ENCODE assay signal across 8 cellular contexts in the genomic region with DNA sequence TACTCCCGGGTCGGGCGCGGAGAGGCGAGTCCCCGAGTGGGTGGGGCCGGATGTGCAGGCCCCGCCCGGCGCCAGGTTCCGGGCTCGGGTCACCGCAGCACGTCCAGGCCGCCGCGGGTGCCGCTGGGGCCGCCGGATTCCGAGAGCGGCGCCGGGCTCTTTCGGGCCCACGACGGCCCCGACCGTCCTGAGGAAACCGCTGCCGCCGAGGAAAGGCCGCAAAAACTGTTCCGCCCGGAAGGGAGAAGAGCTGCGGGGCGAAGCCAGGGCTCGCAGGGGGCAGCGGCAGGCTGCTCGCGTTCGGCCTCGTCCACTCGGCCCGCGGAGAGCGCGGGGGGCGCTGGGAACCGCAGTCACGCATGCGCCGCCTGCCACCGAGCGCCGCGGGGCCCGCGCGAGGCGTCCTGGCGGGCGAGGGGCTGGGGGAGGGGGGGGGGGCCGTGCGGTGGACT. TPM values are rescaled to one million over a fixed set of nuclear protein-coding genes. Genes with fewer than 3 reads are reported as not detected.
DNase-seq lines count a peak whose midpoint lies in the region; ATAC-seq, FAIRE-seq and TF ChIP-seq lines count a peak whose summit lies in the region.

A gene (minus strand): TSS at position 342 of the 452 bp plus-strand sequence. CDS start 718 bp downstream, outside the sequence.

- no peaks in the 10 kb centered on the region for H3K9me3 Mint-ChIP-seq in CD4-positive, alpha-beta T cell

- H2AFZ ChIP-seq in endothelial cell of umbilical vein (ENCODE audit: low read depth, low read length): peak within 1 kb of the TSS; percentile 87

- CTCF ChIA-PET in CD4-positive, alpha-beta T cell (lab: Charles Lee): no interaction called here
- CTCF ChIA-PET in endothelial cell of umbilical vein (lab: Charles Lee): interaction anchor here (1.2 kb wide), 1 partner anchor 13 kb away, joined by 3 read pairs; no protein-coding TSS in a partner anchor

- ATAC-seq in CD4-positive, alpha-beta T cell (ENCODE audit: poor library complexity): peak; percentile 68
- ATAC-seq in GM19328 (IDR thresholded peaks at IDR 0.05; ENCODE audit: unreplicated experiment) (peak; percentile 82), HG03460 (IDR thresholded peaks at IDR 0.05; ENCODE audit: unreplicated experiment) (peak; percentile 82)

- peak within 1 kb of the TSS; percentile 87 for H3K4me2 ChIP-seq in endothelial cell of umbilical vein (ENCODE audit: insufficient read depth, low read length)

- H3K27ac Mint-ChIP-seq in CD4-positive, alpha-beta T cell: peak within 1 kb of the TSS; percentile 94

- peak within 1 kb of the TSS; percentile 96 for H3K4me3 Mint-ChIP-seq in CD4-positive, alpha-beta T cell

- H3K27me3 ChIP-seq in CD4-positive, alpha-beta T cell (ENCODE audit: control insufficient read depth, insufficient read depth, low read length): no peaks in the 10 kb centered on the region
- no peaks in the 10 kb centered on the region for H3K27me3 ChIP-seq in endothelial cell of umbilical vein (ENCODE audit: control insufficient read depth in 2 of 2, insufficient read depth in 2 of 2, low read length in 2 of 2)

- no peaks in the 10 kb centered on the region for H3K9me1 ChIP-seq in endothelial cell of umbilical vein (replicated peaks; ENCODE audit: control insufficient read depth, extremely low read depth, insufficient read depth, low read length)

- peak; percentile 77 for TF ChIP-seq POLR2A in endothelial cell of umbilical vein (IDR thresholded peaks at IDR 0.05; ENCODE audit: low read depth, low read length)

- H3K27ac ChIP-seq in CD4-positive, alpha-beta T cell (ENCODE audit: low read depth, low read length): peak within 1 kb of the TSS; percentile 80
- peak within 1 kb of the TSS; percentile 94 for H3K27ac ChIP-seq in endothelial cell of umbilical vein (ENCODE audit: insufficient read depth, low read depth, low read length)

- POLR2A ChIA-PET in CD4-positive, alpha-beta T cell (lab: Charles Lee): interaction anchor here (1.0 kb wide), 1 partner anchor 146 kb away, joined by 3 read pairs; a partner anchor contains a TSS
- POLR2A ChIA-PET in endothelial cell of umbilical vein (lab: Charles Lee): no interaction called here

- no peaks in the 10 kb centered on the region for H3K27me3 Mint-ChIP-seq in CD4-positive, alpha-beta T cell

- intact Hi-C loops in CD4-positive, alpha-beta T cell (cut with DNase I, micrococcal nuclease): loop anchor here in 1 of 2 experiments (2.0 to 10.0 kb wide), 5 partner anchors 143 to 715 kb away; a partner anchor contains a TSS
- intact Hi-C loops in endothelial cell of umbilical vein (cut with micrococcal nuclease): loop anchor here (5.0 kb wide), 1 partner anchor 720 kb away; a partner anchor contains a TSS

- DNase-seq in CD4-positive, alpha-beta T cell: peak; percentile 56 to 79 (median 74)
- DNase-seq in NOMO-1 treated with DMSO at 0.1 percent for 48 hours (lab: John Stamatoyannopoulos, UW; ENCODE audit: unreplicated experiment): peak; percentile 81
- peak; percentile 90 for DNase-seq in activated CD8-positive, alpha-beta memory T cell treated with anti-CD3 and anti-CD28 coated beads, Interleukin-2, amount 50 U/mL, for 48 hours
- DNase-seq in endothelial cell of umbilical vein (ENCODE audit: low read depth, low spot score): peak; percentile 81
- DNase-seq in middle frontal gyrus (ENCODE audit: extremely low spot score, low spot score): peak; percentile 76
- peak; percentile 55 to 70 for DNase-seq in stimulated activated CD8-positive, alpha-beta memory T cell treated with anti-CD3 and anti-CD28 coated beads, Interleukin-2, amount 100 ng/mL, for 1 hour (ENCODE audit: low read depth in 2 of 2)

- peaks cover 48% of the 10 kb centered on the region for H3K36me3 Mint-ChIP-seq in CD4-positive, alpha-beta T cell (ENCODE audit: low read depth)

- H3K4me1 Mint-ChIP-seq in CD4-positive, alpha-beta T cell (ENCODE audit: low read depth): peaks cover 68% of the 10 kb centered on the region

- no TSS peak for BruUV-seq in endothelial cell of umbilical vein (replicated peaks; lab: Mats Ljungman, UMichigan)

- peaks cover 35% of the 10 kb centered on the region for H3K79me2 ChIP-seq in endothelial cell of umbilical vein (ENCODE audit: control insufficient read depth, insufficient read depth, low read length)

- peaks cover 2% of the 10 kb centered on the region for H4K20me1 ChIP-seq in endothelial cell of umbilical vein (replicated peaks; ENCODE audit: control insufficient read depth, extremely low read depth, insufficient read depth, low read length)

- peak within 1 kb of the TSS; percentile 98 for H3K9ac ChIP-seq in endothelial cell of umbilical vein (replicated peaks; ENCODE audit: extremely low read depth, insufficient read depth, low read length)

- H3K4me1 ChIP-seq in endothelial cell of umbilical vein (ENCODE audit: control insufficient read depth, extremely low read depth, insufficient read depth, low read length): peaks cover 20% of the 10 kb centered on the region

- FAIRE-seq in endothelial cell of umbilical vein (lab: Jason Lieb, UNC): no peak

- H3K36me3 ChIP-seq in endothelial cell of umbilical vein (ENCODE audit: control insufficient read depth in 2 of 2, extremely low read depth in 1 of 2, insufficient read depth in 2 of 2, low read length in 2 of 2): peaks cover 0 to under 1% of the 10 kb centered on the region in 2 experiments

- TF ChIP-seq CTCF in CD4-positive, alpha-beta T cell (IDR thresholded peaks at IDR 0.05): no peak
- TF ChIP-seq CTCF in endothelial cell of umbilical vein (IDR thresholded peaks at IDR 0.05; ENCODE audit: extremely low read depth in 1 of 2, insufficient read depth in 1 of 2, low read depth in 1 of 2, low read length in 2 of 2): no peak

- H3K9me3 ChIP-seq in CD4-positive, alpha-beta T cell (ENCODE audit: control insufficient read depth, low read length): no peaks in the 10 kb centered on the region
- H3K9me3 ChIP-seq in endothelial cell of umbilical vein (replicated peaks; ENCODE audit: control insufficient read depth, insufficient read depth, low read length): no peaks in the 10 kb centered on the region

- peak within 1 kb of the TSS; percentile 64 to 91 (median 86) for H3K4me3 ChIP-seq in endothelial cell of umbilical vein (replicated peaks in 1 of 3; ENCODE audit: insufficient read depth in 1 of 3, low read depth in 1 of 3, low read length in 3 of 3)

- dilution Hi-C loops in endothelial cell of umbilical vein (cut with MboI; ENCODE audit: extremely low pct_ligation_motif_present, low sequenced_read_pairs): no loop called here

TF ChIP-seq in endothelial cell of umbilical vein, 7 proteins besides CTCF, POLR2A, EP300 and RAD21:
- TF ChIP-seq, protein P1, sequence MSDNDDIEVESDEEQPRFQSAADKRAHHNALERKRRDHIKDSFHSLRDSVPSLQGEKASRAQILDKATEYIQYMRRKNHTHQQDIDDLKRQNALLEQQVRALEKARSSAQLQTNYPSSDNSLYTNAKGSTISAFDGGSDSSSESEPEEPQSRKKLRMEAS (IDR thresholded peaks at IDR 0.05; ENCODE audit: insufficient read depth, insufficient read length): peak; percentile 10
- TF ChIP-seq MYC (IDR thresholded peaks at IDR 0.05; ENCODE audit: low read depth, low read length) (no peak), JUN (IDR thresholded peaks at IDR 0.05; ENCODE audit: borderline replicate concordance, insufficient read depth, insufficient read length, low read depth) (no peak), EZH2 (IDR thresholded peaks at IDR 0.05; ENCODE audit: borderline replicate concordance, low read depth, low read length, severe bottlenecking) (no peak), GATA2 (IDR thresholded peaks at IDR 0.05; ENCODE audit: insufficient read depth, insufficient read length, low read depth, low read length) (no peak), FOS (IDR thresholded peaks at IDR 0.05; ENCODE audit: borderline replicate concordance, insufficient read depth, low read length) (no peak), POLR2AphosphoS5 (IDR thresholded peaks at IDR 0.05; ENCODE audit: insufficient read depth, low read depth, low read length) (peak; percentile 93)

RNA-seq across cellular contexts. Expression of the gene that starts here (rescaled TPM):
- total RNA-seq in CD4-positive, alpha-beta T cell: 10 to 100 TPM in 1 of 2 experiments, 1 to 10 TPM in 1; 9.5 to 10.2 TPM
- 4.7 and 4.8 TPM in 2 replicates for total RNA-seq in endothelial cell of umbilical vein
- polyA plus RNA-seq in endothelial cell of umbilical vein: 0.99 and 1.4 TPM in 2 replicates
- 1.2 and 1.5 TPM in 2 replicates for polyA plus RNA-seq in endothelial cell of umbilical vein (2011; cell fraction: cytosol; rRNA removed)
- polyA plus RNA-seq in endothelial cell of umbilical vein (2011; cell fraction: nucleus; rRNA removed): 3.8 and 4.0 TPM in 2 replicates
- polyA plus RNA-seq in endothelial cell of umbilical vein (2012): 2.7 and 3.2 TPM in 2 replicates
- 6.0 and 6.7 TPM in 2 replicates for polyA minus RNA-seq in endothelial cell of umbilical vein
- polyA minus RNA-seq in endothelial cell of umbilical vein (2011; cell fraction: cytosol; rRNA and poly(A)+ RNA removed): 4.4 TPM
- 7.4 and 8.9 TPM in 2 replicates for polyA minus RNA-seq in endothelial cell of umbilical vein (2011; cell fraction: nucleus; rRNA and poly(A)+ RNA removed)

Comparison
In these comparisons a context has a peak if more than half of its experiments do, and no peak if none do; other contexts are left out.
1. Peak in every context shown above with its lines: DNase-seq, ATAC-seq, H3K4me3 ChIP-seq and H3K27ac ChIP-seq.